18 cellular contexts compared by ENCODE assay signal in genomic region chr21:34221331-34222030, GRCh38.
DNase-seq lines count a peak whose midpoint lies in the region; ATAC-seq, FAIRE-seq and TF ChIP-seq lines count a peak whose summit lies in the region.
"Had no signal": no experiment of that assay in that cellular context is flagged by ENCODE, and none has a peak within 500 bp of the region (broad histone marks: within the 10 kb centered on the region; RNA-seq: fewer than 3 reads in every experiment).

No MANE protein-coding gene starts in this region.

- TF ChIP-seq CTCF in cardiac fibroblast (IDR thresholded peaks at IDR 0.05; ENCODE audit: low read depth, low read length): no peak
- TF ChIP-seq CTCF in HepG2 (CRISPR knock-in tag; IDR thresholded peaks at IDR 0.05): no peak

- H4K20me1 ChIP-seq in HepG2 (ENCODE audit: insufficient read depth, low read length): no peaks in the 10 kb centered on the region

- ATAC-seq in HepG2 (peak; percentile 42), HG02610 (IDR thresholded peaks at IDR 0.05; ENCODE audit: unreplicated experiment) (no peak)

- H3K4me3 ChIP-seq in cardiac fibroblast (replicated peaks in 1 of 2; ENCODE audit: low read depth in 2 of 2, low read length in 2 of 2) (no peak overlapping the region), HepG2 (replicated peaks in 1 of 3; ENCODE audit: insufficient read depth in 1 of 3, low read depth in 2 of 3, low read length in 3 of 3) (peak overlapping the region in 1 of 3 experiments; percentile 10; a peak in 2 of 6 replicates), stomach smooth muscle (ENCODE audit: low read length in 2 of 2) (no peak overlapping the region)

- H3K36me3 ChIP-seq in HepG2 (replicated peaks in 1 of 2; ENCODE audit: control insufficient read depth in 1 of 2, insufficient read depth in 2 of 2, low read length in 2 of 2) (no peaks in the 10 kb centered on the region), stomach smooth muscle (ENCODE audit: control insufficient read depth in 2 of 2, insufficient read depth in 2 of 2, low read length in 2 of 2) (no peaks in the 10 kb centered on the region)

- TF ChIP-seq POLR2A in HepG2 (IDR thresholded peaks at IDR 0.05; ENCODE audit: insufficient read depth in 1 of 2, low read depth in 2 of 2, low read length in 2 of 2): no peak

- intact Hi-C loops in HepG2 (cut with micrococcal nuclease; ENCODE audit: unreplicated experiment): no loop called here

- H3K27me3 ChIP-seq in HepG2 (ENCODE audit: control insufficient read depth in 1 of 2, insufficient read depth in 2 of 2, low read length in 2 of 2): peaks cover 4 to 25% of the 10 kb centered on the region in 2 experiments; a peak in 4 of 5 replicates
- no peaks in the 10 kb centered on the region for H3K27me3 ChIP-seq in stomach smooth muscle (ENCODE audit: control insufficient read depth in 1 of 2, insufficient read depth in 2 of 2, low read length in 2 of 2)

- H3K9me3 ChIP-seq in HepG2 (ENCODE audit: low read length) (no peaks in the 10 kb centered on the region), stomach smooth muscle (ENCODE audit: control insufficient read depth in 2 of 2, low read length in 2 of 2) (no peaks in the 10 kb centered on the region)

- H3K4me1 ChIP-seq in HepG2 (ENCODE audit: insufficient read depth, low read length) (peaks cover 26% of the 10 kb centered on the region), stomach smooth muscle (ENCODE audit: control insufficient read depth, insufficient read depth, low read length) (peaks cover 15% of the 10 kb centered on the region)

- peak overlapping the region; percentile 70 for H3K4me2 ChIP-seq in HepG2 (ENCODE audit: low read depth, low read length)

- POLR2A ChIA-PET in HepG2 (lab: Yijun Ruan, JAX): no interaction called here

- no peak for FAIRE-seq in HepG2 (lab: Jason Lieb, UNC)
- FAIRE-seq: GM19239, H54, RCC 7860 had no signal

- no peak overlapping the region for H2AFZ ChIP-seq in HepG2 (ENCODE audit: low read length)

- DNase-seq in H4 (ENCODE audit: low spot score): peak; percentile 41
- DNase-seq in cardiac fibroblast (ENCODE audit: low read depth in 2 of 2): peak; percentile 7 to 47
- peak; percentile 49 for DNase-seq in HepG2 (ENCODE audit: low spot score)
- no peak for DNase-seq in anterior cingulate cortex (lab: John Stamatoyannopoulos, UW)
- no peak for DNase-seq in activated naive CD4-positive, alpha-beta T cell (lab: John Stamatoyannopoulos, UW)
- DNase-seq: AML-193; CD4-positive, alpha-beta T cell; Kasumi-1; NCI-H1105 treated with DMSO at 0.1 percent for 48 hours; NCI-H187 treated with DMSO at 0.1 percent for 48 hours; NCI-H345; NCI-H526 treated with DMSO at 0.1 percent for 48 hours; Right ventricle myocardium superior had no signal

- BruUV-seq in HepG2 (replicated peaks; lab: Mats Ljungman, UMichigan): no TSS peak

- no peak for TF ChIP-seq RAD21 in HepG2 (CRISPR knock-in tag; IDR thresholded peaks at IDR 0.05)

- TF ChIP-seq EP300 in HepG2 (IDR thresholded peaks at IDR 0.05; ENCODE audit: low read depth in 2 of 2, low read length in 2 of 2) (peak in 1 of 2 experiments; percentile 30; a peak in 1 of 4 replicates), HepG2 (CRISPR knock-in tag; IDR thresholded peaks at IDR 0.05; ENCODE audit: borderline replicate concordance) (no peak)

- in situ Hi-C loops in HepG2 (cut with HindIII; ENCODE audit: extremely low pct_ligation_motif_present, low pct_unique_long_range_greater_than_20kb): no loop called here

- H3K27ac ChIP-seq in HepG2 (ENCODE audit: extremely low read length, insufficient read depth, low read length): no peak overlapping the region
- peak overlapping the region; percentile 49 for H3K27ac ChIP-seq in stomach smooth muscle (ENCODE audit: low read length)

- 18% methylated on average over 11 of the region's 11 CpGs for WGBS in HepG2 (ENCODE audit: low lambda C conversion rate)

- no peaks in the 10 kb centered on the region for H3K79me2 ChIP-seq in HepG2 (ENCODE audit: insufficient read depth, low read length)

- H3K9ac ChIP-seq in HepG2 (ENCODE audit: insufficient read depth, low read depth, low read length) (no peak overlapping the region), stomach smooth muscle (ENCODE audit: low read length in 2 of 2) (no peak overlapping the region)

- CTCF ChIA-PET in HepG2 (lab: Yijun Ruan, JAX; ENCODE audit: low intra/inter-chr PET ratio, low total read pairs): no interaction called here

TF ChIP-seq in HepG2, 621 proteins besides CTCF, POLR2A, EP300 and RAD21 (continues in another document):
- TF ChIP-seq FOXM1 (CRISPR knock-in tag; IDR thresholded peaks at IDR 0.05): no peak
- 0 out of 2 replicates have a peak, but pooled peaks have one; percentile 28 for TF ChIP-seq PHF21A (CRISPR knock-in tag; IDR thresholded peaks at IDR 0.05)
- TF ChIP-seq GFI1 (CRISPR knock-in tag; IDR thresholded peaks at IDR 0.05; ENCODE audit: borderline replicate concordance): 0 out of 2 replicates have a peak, but pooled peaks have one; percentile 23
- TF ChIP-seq ZNF383 (CRISPR knock-in tag; IDR thresholded peaks at IDR 0.05; ENCODE audit: borderline replicate concordance): no peak
- TF ChIP-seq, protein P1, sequence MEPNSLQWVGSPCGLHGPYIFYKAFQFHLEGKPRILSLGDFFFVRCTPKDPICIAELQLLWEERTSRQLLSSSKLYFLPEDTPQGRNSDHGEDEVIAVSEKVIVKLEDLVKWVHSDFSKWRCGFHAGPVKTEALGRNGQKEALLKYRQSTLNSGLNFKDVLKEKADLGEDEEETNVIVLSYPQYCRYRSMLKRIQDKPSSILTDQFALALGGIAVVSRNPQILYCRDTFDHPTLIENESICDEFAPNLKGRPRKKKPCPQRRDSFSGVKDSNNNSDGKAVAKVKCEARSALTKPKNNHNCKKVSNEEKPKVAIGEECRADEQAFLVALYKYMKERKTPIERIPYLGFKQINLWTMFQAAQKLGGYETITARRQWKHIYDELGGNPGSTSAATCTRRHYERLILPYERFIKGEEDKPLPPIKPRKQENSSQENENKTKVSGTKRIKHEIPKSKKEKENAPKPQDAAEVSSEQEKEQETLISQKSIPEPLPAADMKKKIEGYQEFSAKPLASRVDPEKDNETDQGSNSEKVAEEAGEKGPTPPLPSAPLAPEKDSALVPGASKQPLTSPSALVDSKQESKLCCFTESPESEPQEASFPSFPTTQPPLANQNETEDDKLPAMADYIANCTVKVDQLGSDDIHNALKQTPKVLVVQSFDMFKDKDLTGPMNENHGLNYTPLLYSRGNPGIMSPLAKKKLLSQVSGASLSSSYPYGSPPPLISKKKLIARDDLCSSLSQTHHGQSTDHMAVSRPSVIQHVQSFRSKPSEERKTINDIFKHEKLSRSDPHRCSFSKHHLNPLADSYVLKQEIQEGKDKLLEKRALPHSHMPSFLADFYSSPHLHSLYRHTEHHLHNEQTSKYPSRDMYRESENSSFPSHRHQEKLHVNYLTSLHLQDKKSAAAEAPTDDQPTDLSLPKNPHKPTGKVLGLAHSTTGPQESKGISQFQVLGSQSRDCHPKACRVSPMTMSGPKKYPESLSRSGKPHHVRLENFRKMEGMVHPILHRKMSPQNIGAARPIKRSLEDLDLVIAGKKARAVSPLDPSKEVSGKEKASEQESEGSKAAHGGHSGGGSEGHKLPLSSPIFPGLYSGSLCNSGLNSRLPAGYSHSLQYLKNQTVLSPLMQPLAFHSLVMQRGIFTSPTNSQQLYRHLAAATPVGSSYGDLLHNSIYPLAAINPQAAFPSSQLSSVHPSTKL (CRISPR knock-in tag; IDR thresholded peaks at IDR 0.05): peak; percentile 13; the same call in 1 of the 2 replicates
- TF ChIP-seq SOX6 (IDR thresholded peaks at IDR 0.05): no peak
- peak; percentile 30; the same call in 1 of the 2 replicates for TF ChIP-seq SOX6 (CRISPR knock-in tag; IDR thresholded peaks at IDR 0.05)
- TF ChIP-seq RXRB (CRISPR knock-in tag; IDR thresholded peaks at IDR 0.05; ENCODE audit: borderline replicate concordance): 0 out of 2 replicates have a peak, but pooled peaks have one; percentile 10
- TF ChIP-seq ISL2 (CRISPR knock-in tag; IDR thresholded peaks at IDR 0.05): peak; percentile 33; the same call in 1 of the 2 replicates
- no peak for TF ChIP-seq HMGA1 (CRISPR knock-in tag; conservative IDR thresholded peaks at IDR 0.05)
- no peak for TF ChIP-seq ZNF282 (IDR thresholded peaks at IDR 0.05; ENCODE audit: partially characterized antibody)
- TF ChIP-seq ZNF737 (CRISPR knock-in tag; IDR thresholded peaks at IDR 0.05; ENCODE audit: borderline replicate concordance): no peak
- TF ChIP-seq, protein P2, sequence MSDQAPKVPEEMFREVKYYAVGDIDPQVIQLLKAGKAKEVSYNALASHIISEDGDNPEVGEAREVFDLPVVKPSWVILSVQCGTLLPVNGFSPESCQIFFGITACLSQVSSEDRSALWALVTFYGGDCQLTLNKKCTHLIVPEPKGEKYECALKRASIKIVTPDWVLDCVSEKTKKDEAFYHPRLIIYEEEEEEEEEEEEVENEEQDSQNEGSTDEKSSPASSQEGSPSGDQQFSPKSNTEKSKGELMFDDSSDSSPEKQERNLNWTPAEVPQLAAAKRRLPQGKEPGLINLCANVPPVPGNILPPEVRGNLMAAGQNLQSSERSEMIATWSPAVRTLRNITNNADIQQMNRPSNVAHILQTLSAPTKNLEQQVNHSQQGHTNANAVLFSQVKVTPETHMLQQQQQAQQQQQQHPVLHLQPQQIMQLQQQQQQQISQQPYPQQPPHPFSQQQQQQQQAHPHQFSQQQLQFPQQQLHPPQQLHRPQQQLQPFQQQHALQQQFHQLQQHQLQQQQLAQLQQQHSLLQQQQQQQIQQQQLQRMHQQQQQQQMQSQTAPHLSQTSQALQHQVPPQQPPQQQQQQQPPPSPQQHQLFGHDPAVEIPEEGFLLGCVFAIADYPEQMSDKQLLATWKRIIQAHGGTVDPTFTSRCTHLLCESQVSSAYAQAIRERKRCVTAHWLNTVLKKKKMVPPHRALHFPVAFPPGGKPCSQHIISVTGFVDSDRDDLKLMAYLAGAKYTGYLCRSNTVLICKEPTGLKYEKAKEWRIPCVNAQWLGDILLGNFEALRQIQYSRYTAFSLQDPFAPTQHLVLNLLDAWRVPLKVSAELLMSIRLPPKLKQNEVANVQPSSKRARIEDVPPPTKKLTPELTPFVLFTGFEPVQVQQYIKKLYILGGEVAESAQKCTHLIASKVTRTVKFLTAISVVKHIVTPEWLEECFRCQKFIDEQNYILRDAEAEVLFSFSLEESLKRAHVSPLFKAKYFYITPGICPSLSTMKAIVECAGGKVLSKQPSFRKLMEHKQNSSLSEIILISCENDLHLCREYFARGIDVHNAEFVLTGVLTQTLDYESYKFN (CRISPR knock-in tag; conservative IDR thresholded peaks at IDR 0.05): peak; percentile 44
- TF ChIP-seq NFIC (IDR thresholded peaks at IDR 0.05; ENCODE audit: low read length): peak; percentile 33; the same call in 1 of the 2 replicates
- TF ChIP-seq PPARG (CRISPR knock-in tag; conservative IDR thresholded peaks at IDR 0.05): peak; percentile 78
- peak; percentile 70; the same call in 1 of the 2 replicates for TF ChIP-seq PITX1 (CRISPR knock-in tag; IDR thresholded peaks at IDR 0.05)
- no peak for TF ChIP-seq ZNF546 (CRISPR knock-in tag; conservative IDR thresholded peaks at IDR 0.05)

Comparison
In these comparisons a context has a peak if more than half of its experiments do, and no peak if none do; other contexts are left out.
1. DNase-seq: peak in H4 (single experiment), cardiac fibroblast (2 of 2) and HepG2 (single experiment); none in anterior cingulate cortex (0 of 58) and activated naive CD4-positive, alpha-beta T cell (0 of 4).